Comparison of ENCODE assay signal across 21 cellular contexts in the genomic region with DNA sequence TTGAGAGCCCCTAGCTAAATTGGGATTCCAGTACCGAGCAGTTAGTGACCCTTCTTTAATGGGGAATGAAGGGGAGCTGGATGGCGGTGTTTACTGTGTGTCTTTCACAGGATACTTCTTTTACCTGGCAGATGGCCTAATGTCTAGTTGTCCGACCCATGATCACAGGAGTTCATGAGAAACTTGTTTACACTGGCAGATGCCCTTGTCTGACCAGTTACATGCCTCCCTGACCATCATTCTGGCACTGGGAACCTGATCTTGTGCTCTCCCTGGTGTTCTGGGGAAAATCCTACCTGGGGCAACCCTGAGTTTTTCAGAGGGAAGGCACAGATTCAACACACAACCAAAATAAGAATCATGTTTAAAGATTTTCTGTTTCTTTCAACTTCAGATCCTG.
DNase-seq lines count a peak whose midpoint lies in the region; ATAC-seq and TF ChIP-seq lines count a peak whose summit lies in the region.
"Had no signal": no experiment of that assay in that cellular context is flagged by ENCODE, and none has a peak within 500 bp of the region (broad histone marks: within the 10 kb centered on the region; RNA-seq: fewer than 3 reads in every experiment).

No MANE protein-coding gene starts in this region.

- H3K27ac Mint-ChIP-seq in CD8-positive, alpha-beta memory T cell: no peak overlapping the region
- H3K27ac Mint-ChIP-seq: CD14-positive monocyte; CD4-positive, alpha-beta memory T cell; HFFc6 had no signal

- H3K27ac ChIP-seq in neuronal stem cell (replicated peaks; ENCODE audit: low read length): no peak overlapping the region
- no peak overlapping the region for H3K27ac ChIP-seq in CD8-positive, alpha-beta memory T cell (ENCODE audit: low read depth, low read length)
- H3K27ac ChIP-seq: A549; BLaER1 treated with 17β-estradiol and CSF1 and Interleukin-3, amounts not matched to agents 10 nM and 100 nM had no signal

- H2AFZ ChIP-seq in neuronal stem cell (ENCODE audit: low read length): peak overlapping the region; percentile 6

- no peak overlapping the region for H2BK15ac ChIP-seq in neuronal stem cell (ENCODE audit: low read length)

- no peak overlapping the region for H4K8ac ChIP-seq in neuronal stem cell (ENCODE audit: low read depth, low read length)

- POLR2A ChIA-PET in CD8-positive, alpha-beta memory T cell (lab: Charles Lee): no interaction called here

- no peak overlapping the region for H3K14ac ChIP-seq in neuronal stem cell (ENCODE audit: low read length)

- no peak overlapping the region for H3K4me3 ChIP-seq in LNCaP clone FGC (ENCODE audit: low read depth, low read length)
- no peak overlapping the region for H3K4me3 ChIP-seq in neuronal stem cell (ENCODE audit: low read length in 2 of 2)
- no peak overlapping the region for H3K4me3 ChIP-seq in CD8-positive, alpha-beta memory T cell (ENCODE audit: low read length)
- H3K4me3 ChIP-seq: A549; BLaER1 treated with 17β-estradiol and CSF1 and Interleukin-3, amounts not matched to agents 10 nM and 100 nM; HAP-1 had no signal

- no peak overlapping the region for H3K4me2 ChIP-seq in neuronal stem cell (ENCODE audit: insufficient read depth, low read length, poor library complexity, severe bottlenecking)
- H3K4me2 ChIP-seq: A549 had no signal

- H3K18ac ChIP-seq in neuronal stem cell (ENCODE audit: low read length): no peak overlapping the region

- H3K79me1 ChIP-seq in neuronal stem cell (ENCODE audit: low read depth, low read length): no peaks in the 10 kb centered on the region

- peaks cover 8 to 22% (median 14%) of the 10 kb centered on the region in 5 donors for H3K9me3 Mint-ChIP-seq in CD8-positive, alpha-beta memory T cell

- H3K27me3 Mint-ChIP-seq in CD8-positive, alpha-beta memory T cell: no peaks in the 10 kb centered on the region
- H3K27me3 Mint-ChIP-seq: CD4-positive, alpha-beta memory T cell had no signal

- H3K9me3 ChIP-seq in neuronal stem cell (replicated peaks in 1 of 2; ENCODE audit: control insufficient read depth in 2 of 2, insufficient read depth in 1 of 2, low read depth in 1 of 2, low read length in 2 of 2): peaks cover 5 to 11% of the 10 kb centered on the region in 2 donors
- H3K9me3 ChIP-seq in CD8-positive, alpha-beta memory T cell (ENCODE audit: low read length): no peaks in the 10 kb centered on the region
- H3K9me3 ChIP-seq: A549, BE2C, Caco-2, HAP-1 had no signal

- no peak overlapping the region for H2BK5ac ChIP-seq in neuronal stem cell (ENCODE audit: low read length)

- no peak overlapping the region for H3K9ac ChIP-seq in neuronal stem cell (ENCODE audit: low read depth, low read length, poor library complexity)
- H3K9ac ChIP-seq: BLaER1 treated with 17β-estradiol and CSF1 and Interleukin-3, amounts not matched to agents 10 nM and 100 nM had no signal

- no peak overlapping the region for H3K4me3 Mint-ChIP-seq in CD8-positive, alpha-beta memory T cell
- H3K4me3 Mint-ChIP-seq: CD14-positive monocyte; CD4-positive, alpha-beta memory T cell; HFFc6 had no signal

- CTCF ChIA-PET in CD8-positive, alpha-beta memory T cell (lab: Charles Lee): no interaction called here

- H2AK5ac ChIP-seq in neuronal stem cell (ENCODE audit: low read depth, low read length): no peak overlapping the region

- no peak for TF ChIP-seq CTCF in LNCaP clone FGC (IDR thresholded peaks at IDR 0.05; ENCODE audit: control insufficient read depth, extremely low read depth, insufficient read depth)

- H2BK12ac ChIP-seq in neuronal stem cell (ENCODE audit: low read length): no peak overlapping the region

- ATAC-seq in HG02588 (IDR thresholded peaks at IDR 0.05; ENCODE audit: unreplicated experiment): no peak
- no peak for ATAC-seq in stimulated activated naive CD8-positive, alpha-beta T cell treated with anti-CD3 and anti-CD28 coated beads, Interleukin-15, Interleukin-2, amounts not matched to agents 100 U/mL and 50 U/mL, for 24 hours
- ATAC-seq: A549 had no signal

- H2BK120ac ChIP-seq in neuronal stem cell (ENCODE audit: low read depth, low read length): no peak overlapping the region

- H3K4me1 ChIP-seq in neuronal stem cell (ENCODE audit: control insufficient read depth in 2 of 2, insufficient read depth in 1 of 2, low read depth in 1 of 2, low read length in 2 of 2): no peaks in the 10 kb centered on the region
- no peaks in the 10 kb centered on the region for H3K4me1 ChIP-seq in CD8-positive, alpha-beta memory T cell (ENCODE audit: insufficient read depth, low read length)
- H3K4me1 ChIP-seq: A549, Caco-2, HAP-1 had no signal

- H4K91ac ChIP-seq in neuronal stem cell (ENCODE audit: low read depth, low read length, poor library complexity): no peak overlapping the region

- no CpG with 5 or more reads among the region's 3 CpGs for WGBS in neuronal stem cell (ENCODE audit: extremely low coverage in 2 of 2, insufficient read length in 2 of 2, insufficient replicate concordance in 1 of 2), 2 donors

- no peaks in the 10 kb centered on the region for H3K4me1 Mint-ChIP-seq in CD8-positive, alpha-beta memory T cell
- H3K4me1 Mint-ChIP-seq: CD14-positive monocyte; CD4-positive, alpha-beta memory T cell had no signal

- H3K36me3 Mint-ChIP-seq in CD8-positive, alpha-beta memory T cell: no peaks in the 10 kb centered on the region
- H3K36me3 Mint-ChIP-seq: CD14-positive monocyte; CD4-positive, alpha-beta memory T cell had no signal

- H3K27me3 ChIP-seq in neuronal stem cell (ENCODE audit: control insufficient read depth in 3 of 3, insufficient read depth in 3 of 3, low read depth in 1 of 3, low read length in 3 of 3): no peaks in the 10 kb centered on the region
- no peaks in the 10 kb centered on the region for H3K27me3 ChIP-seq in CD8-positive, alpha-beta memory T cell (ENCODE audit: insufficient read depth, low read length, poor library complexity, severe bottlenecking)
- H3K27me3 ChIP-seq: BE2C; BLaER1 treated with 17β-estradiol and CSF1 and Interleukin-3, amounts not matched to agents 10 nM and 100 nM had no signal

- no peaks in the 10 kb centered on the region for H3K36me3 ChIP-seq in neuronal stem cell (replicated peaks in 1 of 2; ENCODE audit: control insufficient read depth in 2 of 2, insufficient read depth in 2 of 2, low read length in 2 of 2)
- H3K36me3 ChIP-seq in CD8-positive, alpha-beta memory T cell (ENCODE audit: insufficient read depth, low read length): no peaks in the 10 kb centered on the region
- H3K36me3 ChIP-seq: BE2C; BLaER1 treated with 17β-estradiol and CSF1 and Interleukin-3, amounts not matched to agents 10 nM and 100 nM; HAP-1 had no signal

- no peak overlapping the region for H3K23ac ChIP-seq in neuronal stem cell (ENCODE audit: low read depth, low read length, poor library complexity)

- H3K4ac ChIP-seq in neuronal stem cell (ENCODE audit: low read length): no peak overlapping the region

- DNase-seq in LNCaP clone FGC (ENCODE audit: low read depth): peak; percentile 96
- peak; percentile 2 for DNase-seq in left kidney (ENCODE audit: low read depth, low spot score)
- no peak for DNase-seq in neuronal stem cell (ENCODE audit: low spot score)
- peak; percentile 5 for DNase-seq in renal cortical epithelial cell (ENCODE audit: low read depth)
- no peak for DNase-seq in stimulated activated naive CD8-positive, alpha-beta T cell treated with anti-CD3 and anti-CD28 coated beads, Interleukin-15, Interleukin-2, amounts not matched to agents 100 U/mL and 50 U/mL, for 24 hours
- DNase-seq in CD8-positive, alpha-beta memory T cell: no peak
- DNase-seq: 8988T; ACHN; AML-193; BE2C; Caco-2; CD4-positive, alpha-beta memory T cell; DMS153; DND-41; GOT3; HFFc6 had no signal

Comparison
In these comparisons a context has a peak if more than half of its experiments do, and no peak if none do; other contexts are left out.
1. DNase-seq: peak in LNCaP clone FGC (single experiment), left kidney (single experiment) and renal cortical epithelial cell (single experiment); none in neuronal stem cell (single experiment), stimulated activated naive CD8-positive, alpha-beta T cell treated with anti-CD3 and anti-CD28 coated beads, Interleukin-15, Interleukin-2, amounts not matched to agents 100 U/mL and 50 U/mL, for 24 hours (single experiment) and CD8-positive, alpha-beta memory T cell (0 of 5).